Comparison of ENCODE assay signal across 24 cellular contexts in the genomic region with DNA sequence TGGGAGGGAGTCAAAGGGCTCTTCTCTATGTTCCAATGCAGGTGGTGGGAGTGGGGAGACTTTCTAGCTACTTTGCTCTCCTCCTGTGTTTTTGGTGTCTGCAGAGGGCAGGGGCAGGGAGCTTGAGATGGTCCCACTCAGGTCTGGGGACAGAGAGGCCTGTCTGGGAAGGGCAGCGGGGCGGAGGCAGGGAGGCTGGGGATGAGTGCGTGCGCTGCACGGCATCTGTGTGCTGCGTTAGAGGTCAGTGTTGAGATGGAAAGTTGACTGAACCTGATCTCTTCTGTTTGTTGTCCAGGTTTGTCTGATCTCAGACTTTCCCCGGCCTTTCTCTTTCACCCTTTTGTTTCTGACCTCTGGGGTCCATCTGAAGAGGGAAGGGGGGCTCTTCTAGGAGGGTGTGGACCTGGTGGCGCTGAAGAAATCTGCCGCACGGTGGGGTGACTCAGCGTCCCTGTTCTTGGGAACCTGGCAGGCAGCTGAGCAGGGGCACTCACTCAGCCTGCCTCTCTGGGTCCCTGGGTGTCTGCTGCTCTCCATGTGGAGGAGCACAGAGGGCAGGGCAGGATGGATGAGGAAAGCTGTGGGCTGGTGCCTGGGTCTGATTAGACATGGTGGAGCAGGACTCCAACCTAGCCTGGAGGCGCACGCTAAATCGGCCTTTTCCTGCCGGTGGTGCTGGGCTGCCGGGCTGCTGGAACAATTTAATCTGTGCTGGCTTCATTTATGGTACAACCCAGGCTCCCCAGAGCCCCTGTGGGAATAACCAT. TPM values are rescaled to one million over a fixed set of nuclear protein-coding genes. Genes with fewer than 3 reads are reported as not detected.
A peak's percentile ranks its signal among the peaks of the same experiment; 100 is the strongest.
DNase-seq lines count a peak whose midpoint lies in the region; ATAC-seq, FAIRE-seq and TF ChIP-seq lines count a peak whose summit lies in the region.
"Had no signal": no experiment of that assay in that cellular context is flagged by ENCODE, and none has a peak within 500 bp of the region (broad histone marks: within the 10 kb centered on the region; RNA-seq: fewer than 3 reads in every experiment).

No MANE protein-coding gene starts in this region.

- H3K4me3 ChIP-seq in mesodermal cell (ENCODE audit: extremely low read depth, insufficient read depth, low read length, poor library complexity, severe bottlenecking) (no peak overlapping the region), adrenal gland (no peak overlapping the region), small intestine (ENCODE audit: low read depth in 1 of 2, low read length in 2 of 2) (no peak overlapping the region)
- H3K4me3 ChIP-seq: GM12878, sigmoid colon, stomach, uterus had no signal

- H3K27ac Mint-ChIP-seq in stimulated activated naive CD8-positive, alpha-beta T cell treated with anti-CD3 and anti-CD28 coated beads, Interleukin-15, amount 100 ng/mL, for 72 hours = peak overlapping the region in 1 of 2 donors; percentile 80
- H3K27ac Mint-ChIP-seq: activated naive CD8-positive, alpha-beta T cell; immature natural killer cell had no signal

- WGBS in mesodermal cell (ENCODE audit: insufficient coverage in 2 of 2), 2 experiments = 90 to 96% methylated on average over 8 to 9 of the region's 16 CpGs
- WGBS in adrenal gland, 4 donors = 87 to 95% (median 92%) methylated on average over 16 of the region's 16 CpGs
- 87 to 98% (median 92%) methylated on average over 16 of the region's 16 CpGs for whole genome bisulfite sequencing in small intestine, 3 donors

- H3K27ac ChIP-seq in mesodermal cell (ENCODE audit: low read depth, low read length, severe bottlenecking) = peak overlapping the region; percentile 54
- no peak overlapping the region for H3K27ac ChIP-seq in adrenal gland
- no peak overlapping the region for H3K27ac ChIP-seq in small intestine (ENCODE audit: low read depth in 1 of 2, low read length in 1 of 2)
- H3K27ac ChIP-seq: parathyroid adenoma, stomach, uterus had no signal

- ATAC-seq in stimulated activated naive CD8-positive, alpha-beta T cell treated with anti-CD3 and anti-CD28 coated beads, Interleukin-15, amount 100 ng/mL, for 72 hours = peak; percentile 22
- no peak for ATAC-seq in stimulated activated naive CD8-positive, alpha-beta T cell treated with anti-CD3 and anti-CD28 coated beads, Interleukin-15, Interleukin-2, amounts not matched to agents 100 U/mL and 50 U/mL, for 24 hours
- no peak for ATAC-seq in HG03196 (IDR thresholded peaks at IDR 0.05; ENCODE audit: unreplicated experiment)
- ATAC-seq: GM12878 had no signal

- intact Hi-C loops in adrenal gland (cut with DNase I) = no loop called here

- H3K9me3 ChIP-seq in mesodermal cell (ENCODE audit: control insufficient read depth, low read length) = no peaks in the 10 kb centered on the region
- no peaks in the 10 kb centered on the region for H3K9me3 ChIP-seq in adrenal gland (replicated peaks in 1 of 3)
- H3K9me3 ChIP-seq in small intestine (ENCODE audit: control insufficient read depth, low read depth) = no peaks in the 10 kb centered on the region
- H3K9me3 ChIP-seq: sigmoid colon, stomach, uterus had no signal

- H3K4me1 Mint-ChIP-seq in stimulated activated naive CD8-positive, alpha-beta T cell treated with anti-CD3 and anti-CD28 coated beads, Interleukin-15, amount 100 ng/mL, for 72 hours = peaks cover 12% of the 10 kb centered on the region

- TF ChIP-seq CTCF in adrenal gland (IDR thresholded peaks at IDR 0.05) = no peak

- TF ChIP-seq POLR2A in adrenal gland (IDR thresholded peaks at IDR 0.05) = no peak

- no peak overlapping the region for H3K4me3 Mint-ChIP-seq in stimulated activated naive CD8-positive, alpha-beta T cell treated with anti-CD3 and anti-CD28 coated beads, Interleukin-15, amount 100 ng/mL, for 72 hours
- H3K4me3 Mint-ChIP-seq: activated naive CD8-positive, alpha-beta T cell; immature natural killer cell had no signal

- no peak for FAIRE-seq in small intestine (lab: Jason Lieb, UNC)
- FAIRE-seq: A204.1, G401.6, GM12878 had no signal

- no peaks in the 10 kb centered on the region for H3K27me3 ChIP-seq in adrenal gland
- H3K27me3 ChIP-seq in small intestine (ENCODE audit: control insufficient read depth in 2 of 2, insufficient read depth in 2 of 2, low read length in 2 of 2) = no peaks in the 10 kb centered on the region
- H3K27me3 ChIP-seq: sigmoid colon, stomach, uterus had no signal

- H3K27me3 Mint-ChIP-seq in stimulated activated naive CD8-positive, alpha-beta T cell treated with anti-CD3 and anti-CD28 coated beads, Interleukin-15, amount 100 ng/mL, for 72 hours = peaks cover 8% of the 10 kb centered on the region
- H3K27me3 Mint-ChIP-seq: activated naive CD8-positive, alpha-beta T cell had no signal

- H3K9me3 Mint-ChIP-seq in stimulated activated naive CD8-positive, alpha-beta T cell treated with anti-CD3 and anti-CD28 coated beads, Interleukin-15, amount 100 ng/mL, for 72 hours = no peaks in the 10 kb centered on the region
- H3K9me3 Mint-ChIP-seq: immature natural killer cell had no signal

- H3K36me3 ChIP-seq in mesodermal cell (ENCODE audit: control insufficient read depth, insufficient read depth, low read length) = peaks cover 56% of the 10 kb centered on the region
- no peaks in the 10 kb centered on the region for H3K36me3 ChIP-seq in adrenal gland (replicated peaks in 1 of 2)
- H3K36me3 ChIP-seq in small intestine (ENCODE audit: control insufficient read depth in 2 of 2, insufficient read depth in 2 of 2, low read length in 2 of 2) = no peaks in the 10 kb centered on the region
- H3K36me3 ChIP-seq: sigmoid colon, uterus had no signal

- H3K4me1 ChIP-seq in mesodermal cell (ENCODE audit: control insufficient read depth, insufficient read depth, low read length, poor library complexity, severe bottlenecking) = peaks cover 13% of the 10 kb centered on the region
- no peaks in the 10 kb centered on the region for H3K4me1 ChIP-seq in adrenal gland (replicated peaks in 1 of 2)
- H3K4me1 ChIP-seq in small intestine (ENCODE audit: control insufficient read depth in 2 of 2, insufficient read depth in 1 of 2, low read depth in 1 of 2, low read length in 1 of 2) = no peaks in the 10 kb centered on the region
- H3K4me1 ChIP-seq: parathyroid adenoma, sigmoid colon, uterus had no signal

- no peak for DNase-seq in stimulated activated naive CD8-positive, alpha-beta T cell treated with anti-CD3 and anti-CD28 coated beads, Interleukin-15, amount 100 ng/mL, for 72 hours
- DNase-seq in stimulated activated naive CD8-positive, alpha-beta T cell treated with anti-CD3 and anti-CD28 coated beads, Interleukin-15, Interleukin-2, amounts not matched to agents 100 U/mL and 50 U/mL, for 24 hours = no peak
- DNase-seq in dermis blood vessel endothelial cell (peak; percentile 17), adrenal gland (no peak), small intestine (no peak), glomerular visceral epithelial cell (ENCODE audit: extremely low spot score) (no peak)
- DNase-seq: C1 segment of cervical spinal cord, H7, immature natural killer cell, NCI-H146, NCI-H2171 treated with DMSO at 0.1 percent for 48 hours, NCI-H69, sigmoid colon, stomach, T-helper 9 cell, uterus had no signal

RNA-seq across cellular contexts. Expression of a gene that starts 24.1 kb away (rescaled TPM):
- total RNA-seq in dermis blood vessel endothelial cell (159 and 263 TPM in 2 replicates), adrenal gland (100 to 1,000 TPM in 3 of 8 donors, 10 to 100 TPM in 5; 35.6 to 253 (median 84.8) TPM)
- polyA plus RNA-seq in mesodermal cell (2013, experiment 1 of 2) = 576 TPM
- polyA plus RNA-seq in mesodermal cell (2013, experiment 2 of 2) = 441 TPM
- polyA plus RNA-seq in adrenal gland (10 to 100 TPM; 14.8 to 76.6 (median 62.7) TPM), small intestine (10 to 100 TPM in 2 of 3 donors, 1 to 10 TPM in 1; 9.8 to 98.7 (median 14.1) TPM)

RNA-seq across cellular contexts. Expression of a gene that starts 38.1 kb away (rescaled TPM):
- total RNA-seq in dermis blood vessel endothelial cell (0.65 and 6.1 TPM in 2 replicates), adrenal gland (1,000 to 10,000 TPM in 3 of 8 donors, 100 to 1,000 TPM in 5; 348 to 2,550 (median 761) TPM)
- 34.9 TPM for polyA plus RNA-seq in mesodermal cell (2013, experiment 1 of 2)
- 24.0 TPM for polyA plus RNA-seq in mesodermal cell (2013, experiment 2 of 2)
- polyA plus RNA-seq in adrenal gland (100 to 1,000 TPM in 2 of 3 donors, 10 to 100 TPM in 1; 92.5 to 204 (median 204) TPM), small intestine (100 to 1,000 TPM in 1 of 3 donors, 1 to 10 TPM in 2; 1.3 to 107 (median 5.4) TPM)
- total RNA-seq: MCF 10A had no signal
- polyA plus RNA-seq: GM12878, immature natural killer cell had no signal

Comparison
In these comparisons a context has a peak if more than half of its experiments do, and no peak if none do; other contexts are left out.
1. RNA of a gene that starts 38.1 kb away (total RNA-seq): 348 to 2,550 TPM in adrenal gland; 0.65 to 6.1 TPM in dermis blood vessel endothelial cell; every median in the first group is over 10 times any median in the second.